ENCODE assay signal across 22 cellular contexts in the genomic region with DNA sequence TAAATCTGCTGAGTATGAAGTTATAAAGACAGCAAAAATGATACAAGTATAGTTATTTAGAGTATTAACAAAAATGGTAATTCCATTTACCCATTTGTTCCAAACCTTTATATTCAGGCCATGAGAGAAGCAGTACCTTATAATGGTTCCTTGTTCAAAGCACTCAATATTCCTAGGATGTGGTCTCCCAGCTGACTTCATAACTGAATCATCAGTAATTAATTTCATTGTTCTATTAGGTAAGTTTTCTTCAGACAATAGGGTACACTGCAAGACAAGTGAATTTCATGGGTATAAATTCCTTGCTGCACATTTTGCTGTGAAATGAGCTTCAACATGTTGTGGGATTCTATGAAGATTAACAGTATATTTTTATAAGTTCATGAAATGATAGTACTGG.
DNase-seq lines count a peak whose midpoint lies in the region; ATAC-seq, FAIRE-seq and TF ChIP-seq lines count a peak whose summit lies in the region.
"Had no signal": no experiment of that assay in that cellular context is flagged by ENCODE, and none has a peak within 500 bp of the region (broad histone marks: within the 10 kb centered on the region; RNA-seq: fewer than 3 reads in every experiment).

No MANE protein-coding gene starts in this region.

- no peaks in the 10 kb centered on the region for H4K20me1 ChIP-seq in mammary epithelial cell (ENCODE audit: insufficient read depth, low read length)
- H4K20me1 ChIP-seq in K562 (replicated peaks; ENCODE audit: control insufficient read depth, insufficient read depth, low read length) = no peaks in the 10 kb centered on the region
- H4K20me1 ChIP-seq: BLaER1 had no signal

- no peaks in the 10 kb centered on the region for H3K36me3 Mint-ChIP-seq in MCF 10A (ENCODE audit: insufficient read depth, unreplicated experiment)
- H3K36me3 Mint-ChIP-seq: CD4-positive, CD25-positive, alpha-beta regulatory T cell; CD8-positive, alpha-beta T cell had no signal

- dilution Hi-C loops in mammary epithelial cell (cut with HindIII; ENCODE audit: low sequenced_read_pairs) = no loop called here

- no peak for FAIRE-seq in K562 (lab: Jason Lieb, UNC)
- FAIRE-seq: A204.1, G401.6, GM12892, H54 had no signal

- no peak for TF ChIP-seq POLR2A in K562 (conservative IDR thresholded peaks at IDR 0.05)

- peak; percentile 65 for DNase-seq in mammary epithelial cell
- DNase-seq in MCF 10A (ENCODE audit: unreplicated experiment) = no peak
- no peak for DNase-seq in K562 (ENCODE audit: extremely low read depth in 1 of 4, low spot score in 3 of 4)
- peak in 1 of 2 donors; percentile 45 for DNase-seq in foreskin keratinocyte
- no peak for DNase-seq in foreskin fibroblast
- DNase-seq: Caco-2; CD4-positive, CD25-positive, alpha-beta regulatory T cell; CD8-positive, alpha-beta T cell; DMS153; DND-41; GOT3; HFFc6 had no signal

- no peak overlapping the region for H3K4me3 Mint-ChIP-seq in MCF 10A (ENCODE audit: unreplicated experiment)
- H3K4me3 Mint-ChIP-seq: B cell; CD4-positive, CD25-positive, alpha-beta regulatory T cell; CD8-positive, alpha-beta T cell; HFFc6 had no signal

- no peak for TF ChIP-seq RAD21 in K562 (CRISPR knock-in tag; conservative IDR thresholded peaks at IDR 0.05 in 1 of 2, IDR thresholded peaks at IDR 0.05 in 1 of 2)

- no peak for TF ChIP-seq CTCF in mammary epithelial cell (conservative IDR thresholded peaks at IDR 0.05 in 1 of 2, IDR thresholded peaks at IDR 0.05 in 1 of 2; ENCODE audit: extremely low read depth in 1 of 2, insufficient read depth in 1 of 2, low read depth in 1 of 2, low read length in 2 of 2)
- no peak for TF ChIP-seq CTCF in MCF 10A (IDR thresholded peaks at IDR 0.05; ENCODE audit: unreplicated experiment)
- TF ChIP-seq CTCF in K562 (IDR thresholded peaks at IDR 0.05 in 2 of 3, conservative IDR thresholded peaks at IDR 0.05 in 1 of 3; ENCODE audit: insufficient read depth in 2 of 3, low read depth in 1 of 3, low read length in 3 of 3) = no peak
- TF ChIP-seq CTCF in foreskin keratinocyte (conservative IDR thresholded peaks at IDR 0.05) = peak; percentile 4
- TF ChIP-seq CTCF in foreskin fibroblast (IDR thresholded peaks at IDR 0.05; ENCODE audit: low read depth, low read length) = no peak

- H3K27me3 ChIP-seq in mammary epithelial cell (ENCODE audit: insufficient read depth, low read length) (no peaks in the 10 kb centered on the region), K562 (ENCODE audit: control insufficient read depth in 2 of 2, insufficient read depth in 2 of 2, low read length in 2 of 2) (no peaks in the 10 kb centered on the region), foreskin keratinocyte (no peaks in the 10 kb centered on the region)
- H3K27me3 ChIP-seq: BLaER1 had no signal

- H3K4me2 ChIP-seq in mammary epithelial cell (ENCODE audit: insufficient read depth, low read depth, low read length) (peak overlapping the region; percentile 16), K562 (ENCODE audit: insufficient read depth, low read length) (no peak overlapping the region)
- H3K4me2 ChIP-seq: BLaER1 had no signal

- H3K4me1 Mint-ChIP-seq in MCF 10A (ENCODE audit: insufficient read depth, unreplicated experiment) = peaks cover 7% of the 10 kb centered on the region
- H3K4me1 Mint-ChIP-seq: B cell; CD4-positive, CD25-positive, alpha-beta regulatory T cell had no signal

- no peak for ATAC-seq in K562
- peak; percentile 51 for ATAC-seq in foreskin keratinocyte
- ATAC-seq in HG03135 (IDR thresholded peaks at IDR 0.05; ENCODE audit: unreplicated experiment) = no peak
- ATAC-seq: CD8-positive, alpha-beta T cell had no signal

- H3K27ac ChIP-seq in mammary epithelial cell (ENCODE audit: insufficient read depth, low read depth, low read length) (peak overlapping the region; percentile 43), K562 (ENCODE audit: extremely low read depth, low read depth, low read length) (no peak overlapping the region), foreskin keratinocyte (peak overlapping the region; percentile 16)
- H3K27ac ChIP-seq: 22Rv1, BLaER1, C4-2B had no signal

- no peaks in the 10 kb centered on the region for H3K9me3 Mint-ChIP-seq in MCF 10A (ENCODE audit: unreplicated experiment)
- H3K9me3 Mint-ChIP-seq: CD4-positive, CD25-positive, alpha-beta regulatory T cell; CD8-positive, alpha-beta T cell; HFFc6 had no signal

- no peak overlapping the region for H3K27ac Mint-ChIP-seq in MCF 10A (ENCODE audit: low read depth, unreplicated experiment)
- H3K27ac Mint-ChIP-seq: B cell; CD4-positive, CD25-positive, alpha-beta regulatory T cell; CD8-positive, alpha-beta T cell; HFFc6 had no signal

- H3K9ac ChIP-seq in mammary epithelial cell (ENCODE audit: insufficient read depth, low read length) (no peak overlapping the region), K562 (ENCODE audit: insufficient read depth in 1 of 2, low read depth in 2 of 2, low read length in 2 of 2) (no peak overlapping the region)
- H3K9ac ChIP-seq: BLaER1 had no signal

- no peaks in the 10 kb centered on the region for H3K79me2 ChIP-seq in mammary epithelial cell (ENCODE audit: insufficient read depth, low read length)
- no peaks in the 10 kb centered on the region for H3K79me2 ChIP-seq in K562 (ENCODE audit: control insufficient read depth, insufficient read depth, low read length)

- no peaks in the 10 kb centered on the region for H3K27me3 Mint-ChIP-seq in MCF 10A (ENCODE audit: insufficient read depth, unreplicated experiment)
- H3K27me3 Mint-ChIP-seq: B cell had no signal

- H3K9me3 ChIP-seq in mammary epithelial cell (replicated peaks; ENCODE audit: insufficient read depth, low read length) (peaks cover 4% of the 10 kb centered on the region), K562 (replicated peaks; ENCODE audit: control insufficient read depth, insufficient read depth, low read depth, low read length) (no peaks in the 10 kb centered on the region)
- H3K9me3 ChIP-seq: BLaER1, Caco-2, HAP-1 had no signal

- intact Hi-C loops in mammary epithelial cell (cut with micrococcal nuclease) = no loop called here
- intact Hi-C loops in MCF 10A (cut with micrococcal nuclease) = no loop called here
- intact Hi-C loops in K562 (cut with micrococcal nuclease) = no loop called here

- no TSS peak for BruUV-seq in mammary epithelial cell (replicated peaks; lab: Mats Ljungman, UMichigan)
- no TSS peak for BruUV-seq in MCF 10A (replicated peaks; lab: Mats Ljungman, UMichigan)
- BruUV-seq in K562 (replicated peaks; lab: Mats Ljungman, UMichigan) = no TSS peak

- no peak for TF ChIP-seq EP300 in K562 (IDR thresholded peaks at IDR 0.05; ENCODE audit: low read length)

- CTCF ChIA-PET in mammary epithelial cell (lab: Charles Lee; ENCODE audit: low non-redundant PET) = no interaction called here
- CTCF ChIA-PET in MCF 10A (lab: Yijun Ruan, JAX) = interaction anchor here (0.7 kb wide), 1 partner anchor 1328 kb away, joined by 3 read pairs; no protein-coding TSS in a partner anchor
- CTCF ChIA-PET in K562 (lab: Yijun Ruan, JAX; ENCODE audit: low intra/inter-chr PET ratio) = no interaction called here

- H3K9me1 ChIP-seq in K562 (ENCODE audit: control insufficient read depth, insufficient read depth, low read length) = no peaks in the 10 kb centered on the region

- H3K36me3 ChIP-seq in mammary epithelial cell (ENCODE audit: insufficient read depth, low read length) = no peaks in the 10 kb centered on the region
- no peaks in the 10 kb centered on the region for H3K36me3 ChIP-seq in K562 (ENCODE audit: control insufficient read depth, insufficient read depth, low read length)
- H3K36me3 ChIP-seq: BLaER1, HAP-1 had no signal

- H3K4me3 ChIP-seq in mammary epithelial cell (replicated peaks in 1 of 3; ENCODE audit: insufficient read depth in 1 of 3, low read depth in 2 of 3, low read length in 3 of 3) (no peak overlapping the region), K562 (no peak overlapping the region), foreskin fibroblast (ENCODE audit: low read depth in 1 of 2, low read length in 2 of 2) (no peak overlapping the region)
- H3K4me3 ChIP-seq: BLaER1, HAP-1 had no signal

- H2AFZ ChIP-seq in mammary epithelial cell (ENCODE audit: low read depth, low read length) = no peak overlapping the region
- H2AFZ ChIP-seq in K562 (ENCODE audit: low read depth, low read length) = no peak overlapping the region

- in situ Hi-C loops in mammary epithelial cell (cut with MboI; ENCODE audit: low sequenced_read_pairs in 2 of 2) = no loop called here
- in situ Hi-C loops in K562 (cut with MboI) = no loop called here

- POLR2A ChIA-PET in MCF 10A (lab: Yijun Ruan, JAX) (interaction anchor here (1.7 kb wide), 1 partner anchor 10 kb away, joined by 7 read pairs; no protein-coding TSS in a partner anchor), K562 (lab: Yijun Ruan, JAX) (no interaction called here)

- H3K4me1 ChIP-seq in mammary epithelial cell (ENCODE audit: insufficient read depth, low read length) (peaks cover 23% of the 10 kb centered on the region), K562 (replicated peaks in 1 of 2; ENCODE audit: control insufficient read depth in 2 of 2, insufficient read depth in 2 of 2, low read length in 2 of 2) (no peaks in the 10 kb centered on the region), foreskin keratinocyte (no peaks in the 10 kb centered on the region)
- H3K4me1 ChIP-seq: Caco-2, HAP-1 had no signal

TF ChIP-seq in K562, 482 proteins besides CTCF, POLR2A, EP300 and RAD21:
- TF ChIP-seq ZNF347 (CRISPR knock-in tag; IDR thresholded peaks at IDR 0.05; ENCODE audit: low read depth) (no peak), KDM5B (IDR thresholded peaks at IDR 0.05; ENCODE audit: insufficient replicate concordance, low read depth, low read length) (no peak), ZNF316 (IDR thresholded peaks at IDR 0.05) (peak; percentile 43; the same call in 1 of the 2 replicates)
